ENCODE assay signal across 16 cellular contexts in genomic region chr5:41762426-41762825, GRCh38.
"Had no signal": no experiment of that assay in that cellular context is flagged by ENCODE, and none has a peak within 500 bp of the region (broad histone marks: within the 10 kb centered on the region; RNA-seq: fewer than 3 reads in every experiment).

No MANE protein-coding gene starts in this region.

- H3K27ac Mint-ChIP-seq: activated B cell treated with CpG ODN at 0.5 μM for 24 hours; activated CD8-positive, alpha-beta T cell treated with anti-CD3 and anti-CD28 coated beads for 36 hours; activated naive CD4-positive, alpha-beta T cell treated with anti-CD3 and anti-CD28 coated beads for 36 hours; activated T-cell treated with anti-CD3 and anti-CD28 coated beads, Interleukin-2, amount 50 U/mL, for 24 hours; natural killer cell treated with Interleukin-12 subunit alpha and Interleukin-12 subunit beta and Interleukin-15 and Interleukin-18, amount 100 ng/mL, for 72 hours had no signal

- H3K36me3 ChIP-seq: breast epithelium had no signal

- H3K4me3 ChIP-seq: breast epithelium, tibial artery had no signal

- H3K4me1 ChIP-seq: breast epithelium had no signal

- H3K27me3 ChIP-seq: breast epithelium, neutrophil, tibial artery had no signal

- H3K4me3 Mint-ChIP-seq: activated B cell treated with CpG ODN at 0.5 μM for 24 hours; activated CD8-positive, alpha-beta T cell treated with anti-CD3 and anti-CD28 coated beads for 36 hours; activated naive CD4-positive, alpha-beta T cell treated with anti-CD3 and anti-CD28 coated beads for 36 hours; activated T-cell treated with anti-CD3 and anti-CD28 coated beads, Interleukin-2, amount 50 U/mL, for 24 hours; natural killer cell treated with Interleukin-12 subunit alpha and Interleukin-12 subunit beta and Interleukin-15 and Interleukin-18, amount 100 ng/mL, for 72 hours had no signal

- H3K27me3 Mint-ChIP-seq: activated B cell treated with CpG ODN at 0.5 μM for 24 hours; activated CD8-positive, alpha-beta T cell treated with anti-CD3 and anti-CD28 coated beads for 36 hours; activated T-cell treated with anti-CD3 and anti-CD28 coated beads, Interleukin-2, amount 50 U/mL, for 24 hours; natural killer cell treated with Interleukin-12 subunit alpha and Interleukin-12 subunit beta and Interleukin-15 and Interleukin-18, amount 100 ng/mL, for 72 hours had no signal

- H3K9me3 ChIP-seq: breast epithelium, neutrophil, tibial artery had no signal

- H3K4me1 Mint-ChIP-seq: activated B cell treated with CpG ODN at 0.5 μM for 24 hours had no signal

- H3K9me3 Mint-ChIP-seq: activated B cell treated with CpG ODN at 0.5 μM for 24 hours; activated CD8-positive, alpha-beta T cell treated with anti-CD3 and anti-CD28 coated beads for 36 hours; activated naive CD4-positive, alpha-beta T cell treated with anti-CD3 and anti-CD28 coated beads for 36 hours; activated T-cell treated with anti-CD3 and anti-CD28 coated beads, Interleukin-2, amount 50 U/mL, for 24 hours; natural killer cell treated with Interleukin-12 subunit alpha and Interleukin-12 subunit beta and Interleukin-15 and Interleukin-18, amount 100 ng/mL, for 72 hours had no signal

- DNase-seq: activated B cell treated with CpG ODN at 0.5 μM for 24 hours; activated CD4-positive, alpha-beta T cell treated with anti-CD3 and anti-CD28 coated beads for 4 hours; activated CD8-positive, alpha-beta T cell treated with anti-CD3 and anti-CD28 coated beads for 36 hours; activated naive CD4-positive, alpha-beta T cell treated with anti-CD3 and anti-CD28 coated beads for 36 hours; activated T-cell treated with anti-CD3 and anti-CD28 coated beads, Interleukin-2, amount 50 U/mL, for 24 hours; effector CD4-positive, alpha-beta T cell; mesendoderm; posterior cingulate gyrus; stimulated activated CD4-positive, alpha-beta T cell treated with anti-CD3 and anti-CD28 coated beads, Interleukin-2, amount 100 ng/mL, for 24 hours; stimulated activated naive CD4-positive, alpha-beta T cell treated with Interleukin-2 at 50 U/mL for 16 hours; SW 1271; tibial artery had no signal

- ATAC-seq: activated CD8-positive, alpha-beta T cell treated with anti-CD3 and anti-CD28 coated beads for 36 hours; esophagus mucosa; natural killer cell treated with Interleukin-12 subunit alpha and Interleukin-12 subunit beta and Interleukin-15 and Interleukin-18, amount 100 ng/mL, for 72 hours had no signal

- H3K27ac ChIP-seq: breast epithelium, neutrophil had no signal
